ENCODE assay signal across 28 cellular contexts in genomic region chr4:114839986-114840385, GRCh38.
A peak's percentile ranks its signal among the peaks of the same experiment; 100 is the strongest.
DNase-seq lines count a peak whose midpoint lies in the region; ATAC-seq, FAIRE-seq and TF ChIP-seq lines count a peak whose summit lies in the region.
"Had no signal": no experiment of that assay in that cellular context is flagged by ENCODE, and none has a peak within 500 bp of the region (broad histone marks: within the 10 kb centered on the region; RNA-seq: fewer than 3 reads in every experiment).

No MANE protein-coding gene starts in this region.

- no peak overlapping the region for H3K4me3 Mint-ChIP-seq in neural progenitor cell
- H3K4me3 Mint-ChIP-seq: CD4-positive, CD25-positive, alpha-beta regulatory T cell; T-helper 1 cell treated with Interleukin-12 subunit alpha and Interleukin-12 subunit beta and Interleukin-4 antibody, amounts not matched to agents 30 μg/mL and 1 μg/mL, for 36 hours had no signal

- H3K27ac Mint-ChIP-seq in neural progenitor cell: no peak overlapping the region
- H3K27ac Mint-ChIP-seq: CD4-positive, CD25-positive, alpha-beta regulatory T cell; T-helper 1 cell treated with Interleukin-12 subunit alpha and Interleukin-12 subunit beta and Interleukin-4 antibody, amounts not matched to agents 30 μg/mL and 1 μg/mL, for 36 hours had no signal

- CTCF ChIA-PET in GM12878 (lab: Yijun Ruan, JAX): no interaction called here

- H3K27me3 ChIP-seq in OCI-LY3 (ENCODE audit: low read depth, low read length) (no peaks in the 10 kb centered on the region), GM12878 (replicated peaks in 1 of 2; ENCODE audit: control insufficient read depth in 2 of 2, insufficient read depth in 2 of 2, low read length in 1 of 2) (no peaks in the 10 kb centered on the region), neural progenitor cell (no peaks in the 10 kb centered on the region)
- H3K27me3 ChIP-seq: BLaER1 had no signal

- peaks cover 5% of the 10 kb centered on the region for H3K4me1 Mint-ChIP-seq in neural progenitor cell
- H3K4me1 Mint-ChIP-seq: CD4-positive, CD25-positive, alpha-beta regulatory T cell had no signal

- 0% methylated on average over 1 of the region's 1 CpG for WGBS in GM12878 (ENCODE audit: insufficient coverage, insufficient replicate concordance, low lambda C conversion rate, missing lambda C conversion rate)

- H3K9me3 ChIP-seq in OCI-LY3 (ENCODE audit: insufficient read depth, low read length): no peaks in the 10 kb centered on the region
- no peaks in the 10 kb centered on the region for H3K9me3 ChIP-seq in GM12878 (replicated peaks; ENCODE audit: control insufficient read depth, insufficient read depth, low read length)
- no peaks in the 10 kb centered on the region for H3K9me3 ChIP-seq in neural progenitor cell (ENCODE audit: low read depth)
- H3K9me3 ChIP-seq: BLaER1 had no signal

- H3K27ac ChIP-seq in OCI-LY3 (ENCODE audit: low read length) (peak overlapping the region; percentile 12; the same call in 1 of the 2 replicates), GM12878 (ENCODE audit: control insufficient read depth, insufficient read depth) (no peak overlapping the region), neural progenitor cell (no peak overlapping the region)
- H3K27ac ChIP-seq: BLaER1, RWPE1 had no signal

- intact Hi-C loops in GM12878 (cut with micrococcal nuclease; ENCODE audit: unreplicated experiment): no loop called here

- no peak for TF ChIP-seq EP300 in GM12878 (IDR thresholded peaks at IDR 0.05; ENCODE audit: borderline replicate concordance in 1 of 2, control insufficient read depth in 1 of 2, low read depth in 2 of 2, low read length in 2 of 2)

- H4K20me1 ChIP-seq in OCI-LY3 (ENCODE audit: insufficient read depth, low read length): no peaks in the 10 kb centered on the region
- H4K20me1 ChIP-seq in GM12878 (ENCODE audit: control insufficient read depth, insufficient read depth): no peaks in the 10 kb centered on the region
- no peaks in the 10 kb centered on the region for H4K20me1 ChIP-seq in neural progenitor cell (ENCODE audit: low read depth)
- H4K20me1 ChIP-seq: BLaER1 had no signal

- RAD21 ChIA-PET in GM12878 (lab: Charles Lee; ENCODE audit: unreplicated experiment): no interaction called here

- TF ChIP-seq CTCF in OCI-LY3 (IDR thresholded peaks at IDR 0.05; ENCODE audit: low read depth, low read length) (no peak), GM12878 (IDR thresholded peaks at IDR 0.05 in 2 of 3, conservative IDR thresholded peaks at IDR 0.05 in 1 of 3; ENCODE audit: control insufficient read depth in 2 of 3, extremely low read depth in 1 of 3, insufficient read depth in 1 of 3, low read depth in 3 of 3, low read length in 3 of 3) (no peak), neural progenitor cell (IDR thresholded peaks at IDR 0.05) (no peak)

- H3K4me1 ChIP-seq in OCI-LY3 (ENCODE audit: low read length) (peaks cover 10% of the 10 kb centered on the region), GM12878 (ENCODE audit: control insufficient read depth, insufficient read depth, low read length) (no peaks in the 10 kb centered on the region), neural progenitor cell (no peaks in the 10 kb centered on the region)
- H3K4me1 ChIP-seq: BLaER1 had no signal

- no peak for FAIRE-seq in GM12878 (lab: Jason Lieb, UNC)
- FAIRE-seq: GM18507, H1, HTR-8/SVneo, K562 had no signal

- POLR2A ChIA-PET in GM12878 (lab: Charles Lee): no interaction called here

- no peaks in the 10 kb centered on the region for H3K36me3 ChIP-seq in OCI-LY3 (replicated peaks; ENCODE audit: low read depth, low read length)
- H3K36me3 ChIP-seq in GM12878 (ENCODE audit: control insufficient read depth in 2 of 2, insufficient read depth in 2 of 2, low read length in 1 of 2): no peaks in the 10 kb centered on the region
- H3K36me3 ChIP-seq in neural progenitor cell: no peaks in the 10 kb centered on the region
- H3K36me3 ChIP-seq: BLaER1 had no signal

- no peak for TF ChIP-seq RAD21 in GM12878 (IDR thresholded peaks at IDR 0.05; ENCODE audit: insufficient read depth, low read depth, low read length)

- H3F3A ChIP-seq in neural progenitor cell (ENCODE audit: low read depth): no peaks in the 10 kb centered on the region

- TF ChIP-seq POLR2A in GM12878 (IDR thresholded peaks at IDR 0.05; ENCODE audit: low read depth, low read length): no peak

- H3K27me3 Mint-ChIP-seq in neural progenitor cell (ENCODE audit: insufficient read depth, low read depth): peaks cover 2% of the 10 kb centered on the region
- H3K27me3 Mint-ChIP-seq: CD4-positive, CD25-positive, alpha-beta regulatory T cell had no signal

- H3K9ac ChIP-seq in OCI-LY3 (ENCODE audit: low read length) (no peak overlapping the region), GM12878 (ENCODE audit: control insufficient read depth, insufficient read depth, low read length) (no peak overlapping the region), neural progenitor cell (no peak overlapping the region)
- H3K9ac ChIP-seq: BLaER1 had no signal

- H2AFZ ChIP-seq in OCI-LY3 (ENCODE audit: low read depth, low read length) (peak overlapping the region; percentile 68), GM12878 (ENCODE audit: control insufficient read depth, low read depth, low read length) (no peak overlapping the region), neural progenitor cell (replicated peaks) (no peak overlapping the region)

- H3K79me2 ChIP-seq in OCI-LY3 (ENCODE audit: low read length) (no peaks in the 10 kb centered on the region), GM12878 (ENCODE audit: control insufficient read depth, insufficient read depth, low read length) (no peaks in the 10 kb centered on the region), neural progenitor cell (ENCODE audit: low read depth) (no peaks in the 10 kb centered on the region)

- no TSS peak for BruUV-seq in GM12878 (replicated peaks; lab: Mats Ljungman, UMichigan)

- H3K4me2 ChIP-seq in OCI-LY3 (ENCODE audit: low read length) (peak overlapping the region; percentile 32), GM12878 (ENCODE audit: control insufficient read depth, insufficient read depth) (no peak overlapping the region), neural progenitor cell (no peak overlapping the region)
- H3K4me2 ChIP-seq: BLaER1 had no signal

- peak; percentile 50 for DNase-seq in NOMO-1 treated with DMSO at 0.1 percent for 48 hours (lab: John Stamatoyannopoulos, UW; ENCODE audit: unreplicated experiment)
- no peak for DNase-seq in NOMO-1 treated with dmso at 0.1 percent for 144 hours (lab: John Stamatoyannopoulos, UW; ENCODE audit: unreplicated experiment)
- DNase-seq in GM12878 (ENCODE audit: low read depth, low spot score): no peak
- no peak for DNase-seq in neural progenitor cell (ENCODE audit: low spot score)
- DNase-seq in SHP77 treated with DMSO at 0.1 percent for 48 hours (lab: John Stamatoyannopoulos, UW): no peak
- no peak for DNase-seq in AG20443 (ENCODE audit: low spot score)
- DNase-seq: CD4-positive, CD25-positive, alpha-beta regulatory T cell; DMS153; DND-41; HCEC 1CT; NCI-H1417; NCI-H1694; NCI-H2081; NCI-H226; NCI-H510A; SHP77; SW 1271; T-helper 9 cell had no signal

- in situ Hi-C loops in GM12878 (cut with MboI): no loop called here

- ATAC-seq in HG02852 (IDR thresholded peaks at IDR 0.05; ENCODE audit: unreplicated experiment) (peak; percentile 51), GM12878 (peak; percentile 55)
- ATAC-seq: K562, Panc1 had no signal

- peaks cover 22% of the 10 kb centered on the region for H3K36me3 Mint-ChIP-seq in neural progenitor cell
- H3K36me3 Mint-ChIP-seq: CD4-positive, CD25-positive, alpha-beta regulatory T cell had no signal

- SMC1A ChIA-PET in GM12878 (lab: Charles Lee; ENCODE audit: uncharacterized antibody, unreplicated experiment): no interaction called here

- no peak overlapping the region for H3K4me3 ChIP-seq in OCI-LY3 (ENCODE audit: low read length)
- no peak overlapping the region for H3K4me3 ChIP-seq in GM12878
- H3K4me3 ChIP-seq in neural progenitor cell: no peak overlapping the region
- H3K4me3 ChIP-seq: BLaER1, K562 had no signal

- H3K9me3 Mint-ChIP-seq in neural progenitor cell: peaks cover 6% of the 10 kb centered on the region
- H3K9me3 Mint-ChIP-seq: T-helper 1 cell treated with Interleukin-12 subunit alpha and Interleukin-12 subunit beta and Interleukin-4 antibody, amounts not matched to agents 30 μg/mL and 1 μg/mL, for 36 hours had no signal

TF ChIP-seq in GM12878, 131 proteins besides CTCF, POLR2A, EP300 and RAD21 (continues in another document):
- TF ChIP-seq SP1 (IDR thresholded peaks at IDR 0.05; ENCODE audit: low read depth, low read length) (no peak), TAF1 (IDR thresholded peaks at IDR 0.05; ENCODE audit: borderline replicate concordance, low read depth, low read length) (no peak), YY1 (IDR thresholded peaks at IDR 0.05; ENCODE audit: low read depth, low read length) (no peak)
- TF ChIP-seq, protein P1, sequence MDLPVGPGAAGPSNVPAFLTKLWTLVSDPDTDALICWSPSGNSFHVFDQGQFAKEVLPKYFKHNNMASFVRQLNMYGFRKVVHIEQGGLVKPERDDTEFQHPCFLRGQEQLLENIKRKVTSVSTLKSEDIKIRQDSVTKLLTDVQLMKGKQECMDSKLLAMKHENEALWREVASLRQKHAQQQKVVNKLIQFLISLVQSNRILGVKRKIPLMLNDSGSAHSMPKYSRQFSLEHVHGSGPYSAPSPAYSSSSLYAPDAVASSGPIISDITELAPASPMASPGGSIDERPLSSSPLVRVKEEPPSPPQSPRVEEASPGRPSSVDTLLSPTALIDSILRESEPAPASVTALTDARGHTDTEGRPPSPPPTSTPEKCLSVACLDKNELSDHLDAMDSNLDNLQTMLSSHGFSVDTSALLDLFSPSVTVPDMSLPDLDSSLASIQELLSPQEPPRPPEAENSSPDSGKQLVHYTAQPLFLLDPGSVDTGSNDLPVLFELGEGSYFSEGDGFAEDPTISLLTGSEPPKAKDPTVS (IDR thresholded peaks at IDR 0.05; ENCODE audit: low read depth, low read length): no peak
